ENCODE assay signal across 14 cellular contexts in genomic region chr12:24560192-24560591, GRCh38.
A peak's percentile ranks its signal among the peaks of the same experiment; 100 is the strongest.
DNase-seq lines count a peak whose midpoint lies in the region; ATAC-seq and TF ChIP-seq lines count a peak whose summit lies in the region.
"Had no signal": no experiment of that assay in that cellular context is flagged by ENCODE, and none has a peak within 500 bp of the region (broad histone marks: within the 10 kb centered on the region; RNA-seq: fewer than 3 reads in every experiment).

No MANE protein-coding gene starts in this region.

- peak overlapping the region; percentile 82 for H3K4me2 ChIP-seq in Loucy (ENCODE audit: low read depth, low read length, poor library complexity, severe bottlenecking)

- no peaks in the 10 kb centered on the region for H3F3A ChIP-seq in Loucy (ENCODE audit: low read depth)

- H3K27ac ChIP-seq in left lung (peak overlapping the region; percentile 77 to 92), subcutaneous abdominal adipose tissue (ENCODE audit: low read depth, low read length) (peak overlapping the region; percentile 97)
- H3K27ac ChIP-seq: RWPE1 had no signal

- H3K4me3 ChIP-seq in Loucy (ENCODE audit: low read length, poor library complexity, severe bottlenecking) (peak overlapping the region; percentile 83), astrocyte of the spinal cord (ENCODE audit: low read depth, low read length) (no peak overlapping the region), left lung (no peak overlapping the region), subcutaneous abdominal adipose tissue (ENCODE audit: low read depth in 1 of 5, low read length in 5 of 5) (peak overlapping the region; percentile 77 to 98 (median 88)), MG63 (no peak overlapping the region)

- intact Hi-C loops in left lung (cut with DNase I) = no loop called here

- H3K36me3 Mint-ChIP-seq in activated naive CD8-positive, alpha-beta T cell treated with anti-CD3 and anti-CD28 coated beads, Interleukin-2, amount 50 U/mL, for 24 hours (ENCODE audit: low read depth) = no peaks in the 10 kb centered on the region

- no peaks in the 10 kb centered on the region for H3K9me3 Mint-ChIP-seq in activated naive CD8-positive, alpha-beta T cell treated with anti-CD3 and anti-CD28 coated beads, Interleukin-2, amount 50 U/mL, for 24 hours
- H3K9me3 Mint-ChIP-seq: activated T-helper 17 cell treated with anti-CD3 and anti-CD28 coated beads, Interleukin-2, amount 50 U/mL, for 72 hours; T-helper 2 cell treated with Interferon-gamma antibody and Interleukin-4, amounts not matched to agents 5 μg/mL and 100 μg/mL, for 36 hours had no signal

- ATAC-seq in left lung = no peak
- no peak for ATAC-seq in activated naive CD8-positive, alpha-beta T cell treated with anti-CD3 and anti-CD28 coated beads, Interleukin-2, amount 50 U/mL, for 24 hours
- ATAC-seq: activated T-helper 17 cell treated with anti-CD3 and anti-CD28 coated beads, Interleukin-2, amount 50 U/mL, for 72 hours had no signal

- H3K4me3 Mint-ChIP-seq in activated naive CD8-positive, alpha-beta T cell treated with anti-CD3 and anti-CD28 coated beads, Interleukin-2, amount 50 U/mL, for 24 hours = no peak overlapping the region

- H2AFZ ChIP-seq in Loucy (ENCODE audit: low read length) = no peak overlapping the region

- H3K27me3 ChIP-seq in Loucy (ENCODE audit: insufficient read depth, low read length, poor library complexity, severe bottlenecking) = no peaks in the 10 kb centered on the region
- H3K27me3 ChIP-seq in left lung = peaks cover 8 to 60% of the 10 kb centered on the region in 2 donors
- no peaks in the 10 kb centered on the region for H3K27me3 ChIP-seq in subcutaneous abdominal adipose tissue (ENCODE audit: control insufficient read depth in 5 of 5, insufficient read depth in 4 of 5, low read length in 5 of 5)
- H3K27me3 ChIP-seq in MG63 = no peaks in the 10 kb centered on the region

- peaks cover 15% of the 10 kb centered on the region for H3K4me1 Mint-ChIP-seq in activated naive CD8-positive, alpha-beta T cell treated with anti-CD3 and anti-CD28 coated beads, Interleukin-2, amount 50 U/mL, for 24 hours

- H3K4me1 ChIP-seq in Loucy (ENCODE audit: insufficient read depth, low read length, poor library complexity, severe bottlenecking) = peaks cover 46% of the 10 kb centered on the region
- H3K4me1 ChIP-seq in left lung = peaks cover 5 to 19% of the 10 kb centered on the region in 2 donors
- peaks cover 0 to 47% (median 37%) of the 10 kb centered on the region in 5 donors for H3K4me1 ChIP-seq in subcutaneous abdominal adipose tissue (ENCODE audit: control insufficient read depth in 5 of 5, insufficient read depth in 5 of 5, low read length in 5 of 5)

- H3K79me2 ChIP-seq in Loucy (ENCODE audit: insufficient read depth, low read length) = peaks cover 63% of the 10 kb centered on the region

- no peaks in the 10 kb centered on the region for H3K9me3 ChIP-seq in Loucy (ENCODE audit: insufficient read depth, low read depth, low read length)
- no peaks in the 10 kb centered on the region for H3K9me3 ChIP-seq in left lung
- H3K9me3 ChIP-seq in subcutaneous abdominal adipose tissue (ENCODE audit: control insufficient read depth in 5 of 5, low read length in 5 of 5) = no peaks in the 10 kb centered on the region
- no peaks in the 10 kb centered on the region for H3K9me3 ChIP-seq in MG63

- no peak overlapping the region for H3K27ac Mint-ChIP-seq in activated naive CD8-positive, alpha-beta T cell treated with anti-CD3 and anti-CD28 coated beads, Interleukin-2, amount 50 U/mL, for 24 hours
- H3K27ac Mint-ChIP-seq: activated T-helper 17 cell treated with anti-CD3 and anti-CD28 coated beads, Interleukin-2, amount 50 U/mL, for 72 hours; T-helper 2 cell treated with Interferon-gamma antibody and Interleukin-4, amounts not matched to agents 5 μg/mL and 100 μg/mL, for 36 hours had no signal

- peak overlapping the region; percentile 85 for H3K9ac ChIP-seq in Loucy (ENCODE audit: low read depth, low read length, poor library complexity, severe bottlenecking)
- H3K9ac ChIP-seq in subcutaneous abdominal adipose tissue (ENCODE audit: low read length in 5 of 5) = peak overlapping the region in 4 of 5 donors; percentile 2 to 95 (median 78)

- in situ Hi-C loops in astrocyte of the spinal cord (cut with HindIII; ENCODE audit: low sequenced_read_pairs) (no loop called here), ACHN (cut with HindIII; ENCODE audit: low pct_ligation_motif_present, low pct_unique_long_range_greater_than_20kb, low sequenced_read_pairs) (no loop called here)

- no peaks in the 10 kb centered on the region for H3K9me2 ChIP-seq in Loucy (replicated peaks; ENCODE audit: low read depth, low read length)

- DNase-seq in astrocyte of the spinal cord (ENCODE audit: low read depth, low spot score) (peak; percentile 18), left lung (no peak), glomerular visceral epithelial cell (ENCODE audit: extremely low spot score) (no peak), MG63 (no peak), ACHN (no peak)
- DNase-seq in activated naive CD8-positive, alpha-beta T cell treated with anti-CD3 and anti-CD28 coated beads, Interleukin-2, amount 50 U/mL, for 24 hours = no peak
- DNase-seq: activated CD4-positive, alpha-beta T cell treated with anti-CD3 and anti-CD28 coated beads, Interleukin-2, amount 50 U/mL, for 4 hours; NCI-H146; NCI-H526 treated with DMSO at 0.1 percent for 48 hours had no signal

- no peaks in the 10 kb centered on the region for H4K20me1 ChIP-seq in Loucy (ENCODE audit: insufficient read depth, low read length, poor library complexity, severe bottlenecking)

- H3K27me3 Mint-ChIP-seq in activated naive CD8-positive, alpha-beta T cell treated with anti-CD3 and anti-CD28 coated beads, Interleukin-2, amount 50 U/mL, for 24 hours = peaks cover 56% of the 10 kb centered on the region

- TF ChIP-seq CTCF in Loucy (conservative IDR thresholded peaks at IDR 0.05; ENCODE audit: low read length) (no peak), astrocyte of the spinal cord (IDR thresholded peaks at IDR 0.05; ENCODE audit: low read depth, low read length) (no peak), left lung (IDR thresholded peaks at IDR 0.05) (no peak)

- H3K36me3 ChIP-seq in Loucy (ENCODE audit: insufficient read depth, low read length) (no peaks in the 10 kb centered on the region), left lung (no peaks in the 10 kb centered on the region), subcutaneous abdominal adipose tissue (ENCODE audit: control insufficient read depth in 5 of 5, insufficient read depth in 5 of 5, low read length in 5 of 5) (no peaks in the 10 kb centered on the region), MG63 (no peaks in the 10 kb centered on the region)

Comparison
In these comparisons a context has a peak if more than half of its experiments do, and no peak if none do; other contexts are left out.
1. H3K4me3 ChIP-seq: peak in Loucy (single experiment) and subcutaneous abdominal adipose tissue (5 of 5); none in astrocyte of the spinal cord (single experiment), left lung (0 of 2) and MG63 (single experiment).